In genomic region chr11:3614742-3615171, GRCh38 we compare ENCODE assay signal across 8 cellular contexts. TPM values are rescaled to one million over a fixed set of nuclear protein-coding genes. Genes with fewer than 3 reads are reported as not detected.
DNase-seq lines count a peak whose midpoint lies in the region; ATAC-seq lines count a peak whose summit lies in the region.

No MANE protein-coding gene starts in this region.

- H3K14ac ChIP-seq in neuronal stem cell (ENCODE audit: low read length), result no peak overlapping the region

- peak; percentile 86 for ATAC-seq in GM18858 (IDR thresholded peaks at IDR 0.05; ENCODE audit: unreplicated experiment)
- peak; percentile 70 for ATAC-seq in HG03558 (IDR thresholded peaks at IDR 0.05; ENCODE audit: extremely low read depth, unreplicated experiment)
- peak; percentile 99 for ATAC-seq in memory B cell (ENCODE audit: low read depth)
- no peak for ATAC-seq in HG03469 (IDR thresholded peaks at IDR 0.05; ENCODE audit: unreplicated experiment)

- no peaks in the 10 kb centered on the region for H3K36me3 ChIP-seq in neuronal stem cell (replicated peaks in 1 of 2; ENCODE audit: control insufficient read depth in 2 of 2, insufficient read depth in 2 of 2, low read length in 2 of 2)

- H3K27ac Mint-ChIP-seq in memory B cell, result peak overlapping the region; percentile 5

- no peak overlapping the region for H3K23ac ChIP-seq in neuronal stem cell (ENCODE audit: low read depth, low read length, poor library complexity)

- WGBS in neuronal stem cell (ENCODE audit: extremely low coverage in 2 of 2, insufficient read length in 2 of 2, insufficient replicate concordance in 1 of 2), 2 donors, result no CpG with 5 or more reads among the region's 5 CpGs

- H3K27ac ChIP-seq in neuronal stem cell (replicated peaks; ENCODE audit: low read length), result no peak overlapping the region

- peaks cover 0 to 5% of the 10 kb centered on the region in 2 donors for H3K4me1 ChIP-seq in neuronal stem cell (ENCODE audit: control insufficient read depth in 2 of 2, insufficient read depth in 1 of 2, low read depth in 1 of 2, low read length in 2 of 2)

- H3K18ac ChIP-seq in neuronal stem cell (ENCODE audit: low read length), result no peak overlapping the region

- H3K27me3 Mint-ChIP-seq in memory B cell, result peaks cover 9% of the 10 kb centered on the region

- H3K4me3 Mint-ChIP-seq in memory B cell, result peak overlapping the region; percentile 73

- H3K4me1 Mint-ChIP-seq in memory B cell, result peaks cover 12% of the 10 kb centered on the region

- no peak overlapping the region for H3K4ac ChIP-seq in neuronal stem cell (ENCODE audit: low read length)

- H2BK120ac ChIP-seq in neuronal stem cell (ENCODE audit: low read depth, low read length), result no peak overlapping the region

- H3K9me3 ChIP-seq in neuronal stem cell (replicated peaks in 1 of 2; ENCODE audit: control insufficient read depth in 2 of 2, insufficient read depth in 1 of 2, low read depth in 1 of 2, low read length in 2 of 2), result peaks cover 0 to 2% of the 10 kb centered on the region in 2 donors

- no peak overlapping the region for H2BK15ac ChIP-seq in neuronal stem cell (ENCODE audit: low read length)

- no peaks in the 10 kb centered on the region for H3K27me3 ChIP-seq in neuronal stem cell (ENCODE audit: control insufficient read depth in 3 of 3, insufficient read depth in 3 of 3, low read depth in 1 of 3, low read length in 3 of 3)

- H3K36me3 Mint-ChIP-seq in memory B cell, result peaks cover 2% of the 10 kb centered on the region

- H2BK12ac ChIP-seq in neuronal stem cell (ENCODE audit: low read length), result no peak overlapping the region

- H3K4me3 ChIP-seq in neuronal stem cell (ENCODE audit: low read length in 2 of 2), result no peak overlapping the region

- no peak overlapping the region for H4K8ac ChIP-seq in neuronal stem cell (ENCODE audit: low read depth, low read length)

- no peaks in the 10 kb centered on the region for H3K79me1 ChIP-seq in neuronal stem cell (ENCODE audit: low read depth, low read length)

- H3K9ac ChIP-seq in neuronal stem cell (ENCODE audit: low read depth, low read length, poor library complexity), result no peak overlapping the region

- H2AK5ac ChIP-seq in neuronal stem cell (ENCODE audit: low read depth, low read length), result no peak overlapping the region

- no peak overlapping the region for H3K4me2 ChIP-seq in neuronal stem cell (ENCODE audit: insufficient read depth, low read length, poor library complexity, severe bottlenecking)

- DNase-seq in activated CD8-positive, alpha-beta memory T cell treated with anti-CD3 and anti-CD28 coated beads, Interleukin-2, amount 50 U/mL, for 48 hours, result peak; percentile 64
- peak; percentile 24 to 25 for DNase-seq in memory B cell (ENCODE audit: low spot score in 2 of 2)
- DNase-seq in neuronal stem cell (ENCODE audit: low spot score), result no peak
- no peak for DNase-seq in HCEC 1CT
- no peak for DNase-seq in NCI-H1092 (lab: John Stamatoyannopoulos, UW)

- H3K9me3 Mint-ChIP-seq in memory B cell, result no peaks in the 10 kb centered on the region

- H2AFZ ChIP-seq in neuronal stem cell (ENCODE audit: low read length), result no peak overlapping the region

- H2BK5ac ChIP-seq in neuronal stem cell (ENCODE audit: low read length), result no peak overlapping the region

- no peak overlapping the region for H4K91ac ChIP-seq in neuronal stem cell (ENCODE audit: low read depth, low read length, poor library complexity)

RNA-seq across cellular contexts. Expression of gene ART5, which starts 27.0 kb away (rescaled TPM):
- polyA plus RNA-seq in neuronal stem cell (2013, experiment 1 of 2), result 3.4 TPM
- 3.3 TPM for polyA plus RNA-seq in neuronal stem cell (2013, experiment 2 of 2)

RNA-seq across cellular contexts. Expression of gene ART1, which starts 30.2 kb away (rescaled TPM):
- not detected for polyA plus RNA-seq in neuronal stem cell (2013, experiment 1 of 2)
- polyA plus RNA-seq in neuronal stem cell (2013, experiment 2 of 2), result 0.03 TPM

RNA-seq across cellular contexts. Expression of gene CHRNA10, which starts 56.4 kb away (rescaled TPM):
- polyA plus RNA-seq in neuronal stem cell (2013, experiment 1 of 2), result 0.24 TPM
- 0.30 TPM for polyA plus RNA-seq in neuronal stem cell (2013, experiment 2 of 2)

Comparison
In these comparisons a context has a peak if more than half of its experiments do, and no peak if none do; other contexts are left out.
1. DNase-seq: peak in activated CD8-positive, alpha-beta memory T cell treated with anti-CD3 and anti-CD28 coated beads, Interleukin-2, amount 50 U/mL, for 48 hours (single experiment) and memory B cell (2 of 2); none in neuronal stem cell (single experiment), HCEC 1CT (single experiment) and NCI-H1092 (single experiment).